Comparison of ENCODE assay signal across 8 cellular contexts in genomic region chr19:14207796-14208195, GRCh38. TPM values are rescaled to one million over a fixed set of nuclear protein-coding genes. Genes with fewer than 3 reads are reported as not detected.
DNase-seq lines count a peak whose midpoint lies in the region; ATAC-seq and TF ChIP-seq lines count a peak whose summit lies in the region.
"Not testable (repeated sequence)": the region's sequence is repeated elsewhere in the genome, so short reads cannot be mapped to it uniquely, and the experiment has no call there.

No MANE protein-coding gene starts in this region.

- intact Hi-C loops in HCT116 (cut with micrococcal nuclease) = not testable (repeated sequence)
- intact Hi-C loops in activated naive CD4-positive, alpha-beta T cell treated with anti-CD3 and anti-CD28 coated beads for 36 hours (cut with micrococcal nuclease) = loop anchor here (5.0 kb wide), 1 partner anchor 265 kb away; no protein-coding TSS in a partner anchor
- intact Hi-C loops in dorsolateral prefrontal cortex (cut with DNase I) = loop anchor here in 1 of 2 donors (5.0 kb wide), 1 partner anchor 40 kb away; no protein-coding TSS in a partner anchor

- H3K4me2 ChIP-seq in BLaER1 treated with 17β-estradiol and CSF1 and Interleukin-3, amounts not matched to agents 10 nM and 100 nM = peak overlapping the region; percentile 66 to 92 (median 90)
- peak overlapping the region; percentile 84 for H3K4me2 ChIP-seq in HCT116 (ENCODE audit: low read length)

- RAD21 ChIA-PET in HCT116 (lab: Charles Lee; ENCODE audit: low non-redundant PET in 1 of 2, low total read pairs in 2 of 2, uncharacterized antibody in 2 of 2, unreplicated experiment in 2 of 2) = not testable (repeated sequence)

- DNase-seq in HCT116 (ENCODE audit: low read depth, low spot score); SK-N-MC (ENCODE audit: low read depth, low spot score); activated naive CD4-positive, alpha-beta T cell treated with anti-CD3 and anti-CD28 coated beads for 36 hours; dorsolateral prefrontal cortex: not testable (repeated sequence)

- not testable (repeated sequence) for TF ChIP-seq RAD21 in HCT116 (IDR thresholded peaks at IDR 0.05; ENCODE audit: low read depth)

- not testable (repeated sequence) for BruUV-seq in HCT116 (replicated peaks; lab: Mats Ljungman, UMichigan)

- TF ChIP-seq POLR2A in HCT116 (IDR thresholded peaks at IDR 0.05; ENCODE audit: borderline replicate concordance, extremely low read depth, insufficient read depth, insufficient read length) = not testable (repeated sequence)

- peak overlapping the region; percentile 84 for H3K4me3 Mint-ChIP-seq in activated naive CD4-positive, alpha-beta T cell treated with anti-CD3 and anti-CD28 coated beads for 36 hours
- peak overlapping the region; percentile 84 for H3K4me3 Mint-ChIP-seq in stimulated activated naive CD8-positive, alpha-beta T cell treated with anti-CD3 and anti-CD28 coated beads, Interleukin-15, Interleukin-2, amounts not matched to agents 100 ng/mL and 50 ng/mL, for 24 hours

- peak overlapping the region in 9 of 11 experiments; percentile 76 to 90 (median 84); a peak in 17 of 22 replicates for H3K27ac ChIP-seq in BLaER1 treated with 17β-estradiol and CSF1 and Interleukin-3, amounts not matched to agents 10 nM and 100 nM
- H3K27ac ChIP-seq in HCT116 (ENCODE audit: low read depth, low read length) (peak overlapping the region; percentile 94), SK-N-MC (peak overlapping the region; percentile 58; the same call in 1 of the 2 replicates), dorsolateral prefrontal cortex (peak overlapping the region in 44 of 59 donors; percentile 46 to 89 (median 80))

- peaks cover 38 to 67% (median 55%) of the 10 kb centered on the region in 11 experiments for H3K27me3 ChIP-seq in BLaER1 treated with 17β-estradiol and CSF1 and Interleukin-3, amounts not matched to agents 10 nM and 100 nM
- H3K27me3 ChIP-seq in HCT116 (ENCODE audit: insufficient read depth, low read length); dorsolateral prefrontal cortex; neuron (ENCODE audit: insufficient read depth, low read length): not testable (repeated sequence)

- POLR2A ChIA-PET in HCT116 (lab: Charles Lee) = not testable (repeated sequence)

- H3K9me2 ChIP-seq in HCT116 (ENCODE audit: insufficient read depth) = not testable (repeated sequence)

- not testable (repeated sequence) for TF ChIP-seq CTCF in HCT116 (IDR thresholded peaks at IDR 0.05 in 2 of 3, conservative IDR thresholded peaks at IDR 0.05 in 1 of 3; ENCODE audit: borderline replicate concordance in 1 of 3, insufficient read depth in 1 of 3, low read depth in 2 of 3, low read length in 2 of 3); dorsolateral prefrontal cortex (IDR thresholded peaks at IDR 0.05 in 54 of 56, conservative IDR thresholded peaks at IDR 0.05 in 2 of 56; ENCODE audit: low read depth in 1 of 56, partially characterized antibody in 56 of 56)

- H2AFZ ChIP-seq in HCT116 (ENCODE audit: low read depth, low read length, poor library complexity, severe bottlenecking) = not testable (repeated sequence)
- H2AFZ ChIP-seq in neuron (ENCODE audit: low read depth, low read length) = peak overlapping the region; percentile 68

- H3K36me3 Mint-ChIP-seq in activated naive CD4-positive, alpha-beta T cell treated with anti-CD3 and anti-CD28 coated beads for 36 hours (ENCODE audit: low read depth); stimulated activated naive CD8-positive, alpha-beta T cell treated with anti-CD3 and anti-CD28 coated beads, Interleukin-15, Interleukin-2, amounts not matched to agents 100 ng/mL and 50 ng/mL, for 24 hours (ENCODE audit: low read depth): not testable (repeated sequence)

- H3K9ac ChIP-seq in BLaER1 treated with 17β-estradiol and CSF1 and Interleukin-3, amounts not matched to agents 10 nM and 100 nM = peak overlapping the region in 10 of 11 experiments; percentile 75 to 85 (median 82); a peak in 15 of 22 replicates
- H3K9ac ChIP-seq in HCT116 (ENCODE audit: low read length) = peak overlapping the region; percentile 74
- H3K9ac ChIP-seq in SK-N-MC (ENCODE audit: insufficient read length) = not testable (repeated sequence)

- not testable (repeated sequence) for H3K36me3 ChIP-seq in BLaER1 treated with 17β-estradiol and CSF1 and Interleukin-3, amounts not matched to agents 10 nM and 100 nM; HCT116 (ENCODE audit: control insufficient read depth in 1 of 2, insufficient read depth in 2 of 2, low read length in 2 of 2); SK-N-MC (ENCODE audit: insufficient read depth, low read length); neuron (ENCODE audit: insufficient read depth, low read length)

- ATAC-seq in HCT116 = peak; percentile 23

- H3K27ac Mint-ChIP-seq in activated naive CD4-positive, alpha-beta T cell treated with anti-CD3 and anti-CD28 coated beads for 36 hours; stimulated activated naive CD8-positive, alpha-beta T cell treated with anti-CD3 and anti-CD28 coated beads, Interleukin-15, Interleukin-2, amounts not matched to agents 100 ng/mL and 50 ng/mL, for 24 hours: not testable (repeated sequence)

- peaks cover 0 to 30% (median 27%) of the 10 kb centered on the region in 11 experiments; a peak in 16 of 22 replicates for H4K20me1 ChIP-seq in BLaER1 treated with 17β-estradiol and CSF1 and Interleukin-3, amounts not matched to agents 10 nM and 100 nM
- not testable (repeated sequence) for H4K20me1 ChIP-seq in HCT116 (ENCODE audit: insufficient read depth)

- H3K9me3 Mint-ChIP-seq in activated naive CD4-positive, alpha-beta T cell treated with anti-CD3 and anti-CD28 coated beads for 36 hours; stimulated activated naive CD8-positive, alpha-beta T cell treated with anti-CD3 and anti-CD28 coated beads, Interleukin-15, Interleukin-2, amounts not matched to agents 100 ng/mL and 50 ng/mL, for 24 hours: not testable (repeated sequence)

- CTCF ChIA-PET in HCT116 (lab: Charles Lee) = interaction anchor here (1.0 kb wide), 1 partner anchor 140 kb away, joined by 3 read pairs; no protein-coding TSS in a partner anchor
- CTCF ChIA-PET in activated naive CD4-positive, alpha-beta T cell treated with anti-CD3 and anti-CD28 coated beads for 36 hours (lab: Charles Lee) = not testable (repeated sequence)

- H3K4me3 ChIP-seq in BLaER1 treated with 17β-estradiol and CSF1 and Interleukin-3, amounts not matched to agents 10 nM and 100 nM = peak overlapping the region in 8 of 10 experiments; percentile 60 to 80 (median 73); a peak in 14 of 20 replicates
- H3K4me3 ChIP-seq in HCT116 (replicated peaks in 1 of 2; ENCODE audit: low read depth in 1 of 2, low read length in 2 of 2) (peak overlapping the region; percentile 48 to 58), SK-N-MC (peak overlapping the region; percentile 77), dorsolateral prefrontal cortex (peak overlapping the region in 56 of 59 donors; percentile 24 to 77 (median 55)), iPS-18c (ENCODE audit: insufficient read depth, low read depth, low read length) (peak overlapping the region; percentile 56; the same call in 1 of the 2 replicates), neuron (ENCODE audit: low read length) (peak overlapping the region; percentile 55)

- peaks cover 26 to 57% (median 39%) of the 10 kb centered on the region in 10 experiments; a peak in 19 of 20 replicates for H3K4me1 ChIP-seq in BLaER1 treated with 17β-estradiol and CSF1 and Interleukin-3, amounts not matched to agents 10 nM and 100 nM
- H3K4me1 ChIP-seq in HCT116 (ENCODE audit: control insufficient read depth in 1 of 2, insufficient read depth in 2 of 2, low read length in 2 of 2) = peaks cover 2 to 26% of the 10 kb centered on the region in 2 experiments; a peak in 2 of 4 replicates
- not testable (repeated sequence) for H3K4me1 ChIP-seq in neuron (ENCODE audit: insufficient read depth, low read length)

- H3K27me3 Mint-ChIP-seq in activated naive CD4-positive, alpha-beta T cell treated with anti-CD3 and anti-CD28 coated beads for 36 hours (ENCODE audit: low read depth) = peaks cover 14% of the 10 kb centered on the region
- peaks cover 32% of the 10 kb centered on the region for H3K27me3 Mint-ChIP-seq in stimulated activated naive CD8-positive, alpha-beta T cell treated with anti-CD3 and anti-CD28 coated beads, Interleukin-15, Interleukin-2, amounts not matched to agents 100 ng/mL and 50 ng/mL, for 24 hours

- H3K9me3 ChIP-seq in BLaER1 treated with 17β-estradiol and CSF1 and Interleukin-3, amounts not matched to agents 10 nM and 100 nM (replicated peaks in 1 of 11); HCT116 (ENCODE audit: control insufficient read depth in 1 of 2, insufficient read depth in 1 of 2, low read depth in 1 of 2, low read length in 2 of 2); SK-N-MC (ENCODE audit: low read depth, low read length); iPS-18c (ENCODE audit: control insufficient read depth, insufficient read depth, low read length); neuron (ENCODE audit: low read length): not testable (repeated sequence)

- H3K79me2 ChIP-seq in HCT116 (ENCODE audit: insufficient read depth, low read length) = peaks cover 32% of the 10 kb centered on the region

- H3K4me1 Mint-ChIP-seq in activated naive CD4-positive, alpha-beta T cell treated with anti-CD3 and anti-CD28 coated beads for 36 hours (ENCODE audit: low read depth) = peaks cover 35% of the 10 kb centered on the region
- H3K4me1 Mint-ChIP-seq in stimulated activated naive CD8-positive, alpha-beta T cell treated with anti-CD3 and anti-CD28 coated beads, Interleukin-15, Interleukin-2, amounts not matched to agents 100 ng/mL and 50 ng/mL, for 24 hours (ENCODE audit: low read depth) = peaks cover 32% of the 10 kb centered on the region

RNA-seq across cellular contexts. Expression of gene ADGRL1, which starts 1.8 kb away (rescaled TPM):
- 88.6 TPM for total RNA-seq in HCT116 (2021; ENCODE audit: unreplicated experiment)
- polyA plus RNA-seq in HCT116 (2012) = 47.2 and 54.8 TPM in 2 replicates
- 10 to 100 TPM; 13.5 to 14.6 TPM for total RNA-seq in activated naive CD4-positive, alpha-beta T cell treated with anti-CD3 and anti-CD28 coated beads for 36 hours
- total RNA-seq in dorsolateral prefrontal cortex = 100 to 1,000 TPM in 119 of 120 experiments, 10 to 100 TPM in 1; 90.1 to 295 (median 174) TPM
